In genomic region chr17:82097187-82097918, GRCh38 we compare ENCODE assay signal across 8 cellular contexts. TPM values are rescaled to one million over a fixed set of nuclear protein-coding genes. Genes with fewer than 3 reads are reported as not detected.
A peak's percentile ranks its signal among the peaks of the same experiment; 100 is the strongest.
DNase-seq lines count a peak whose midpoint lies in the region; ATAC-seq and TF ChIP-seq lines count a peak whose summit lies in the region.

No MANE protein-coding gene starts in this region.

- peaks cover 21% of the 10 kb centered on the region for H3K4me1 ChIP-seq in BE2C

- H3K9me3 Mint-ChIP-seq in IgD-negative memory B cell (no peaks in the 10 kb centered on the region), neural crest cell (no peaks in the 10 kb centered on the region)

- H3K27ac Mint-ChIP-seq in IgD-negative memory B cell = no peak overlapping the region
- H3K27ac Mint-ChIP-seq in neural crest cell (ENCODE audit: unreplicated experiment) = no peak overlapping the region

- H3K4me3 ChIP-seq in BE2C (ENCODE audit: low read depth, low read length) = peak overlapping the region; percentile 89

- peak; percentile 71 for DNase-seq in BE2C
- peak; percentile 25 for DNase-seq in activated T-cell treated with anti-CD3 and anti-CD28 coated beads for 48 hours (ENCODE audit: low read depth)
- DNase-seq in fibroblast of peridontal ligament (ENCODE audit: extremely low read depth) = peak; percentile 35
- peak; percentile 30 for DNase-seq in neural crest cell (ENCODE audit: low read depth, low spot score)
- no peak for DNase-seq in Ammon's horn (ENCODE audit: low spot score)

- H3K27me3 Mint-ChIP-seq in IgD-negative memory B cell = no peaks in the 10 kb centered on the region
- no peaks in the 10 kb centered on the region for H3K27me3 Mint-ChIP-seq in neural crest cell (ENCODE audit: low read depth)

- peaks cover 4% of the 10 kb centered on the region; the same call in 1 of the 2 replicates for H3K9me3 ChIP-seq in BE2C

- ATAC-seq in GM18867 (IDR thresholded peaks at IDR 0.05; ENCODE audit: unreplicated experiment) (peak; percentile 5), HG03442 (IDR thresholded peaks at IDR 0.05; ENCODE audit: unreplicated experiment) (no peak)

- TF ChIP-seq CTCF in BE2C (IDR thresholded peaks at IDR 0.05; ENCODE audit: low read depth, low read length) = no peak
- TF ChIP-seq CTCF in neural crest cell (conservative IDR thresholded peaks at IDR 0.05) = no peak

- peak overlapping the region in 3 of 4 donors; percentile 46 to 83 (median 82) for H3K4me3 Mint-ChIP-seq in IgD-negative memory B cell
- peak overlapping the region; percentile 88 for H3K4me3 Mint-ChIP-seq in neural crest cell

- H3K36me3 Mint-ChIP-seq in IgD-negative memory B cell (no peaks in the 10 kb centered on the region), neural crest cell (ENCODE audit: low read depth) (no peaks in the 10 kb centered on the region)

- peaks cover 60% of the 10 kb centered on the region for H3K36me3 ChIP-seq in BE2C

- no peaks in the 10 kb centered on the region for H3K27me3 ChIP-seq in BE2C

- H3K4me1 Mint-ChIP-seq in IgD-negative memory B cell = peaks cover 2 to 5% (median 5%) of the 10 kb centered on the region in 3 donors
- H3K4me1 Mint-ChIP-seq in neural crest cell = peaks cover 14% of the 10 kb centered on the region

RNA-seq across cellular contexts. Expression of gene FASN, which starts 0.7 kb away (rescaled TPM):
- 379 TPM for polyA plus RNA-seq in BE2C (2012; ENCODE audit: insufficient read depth, insufficient read length, low read depth)
- 2.9 TPM for polyA plus RNA-seq in IgD-negative memory B cell
- 816 and 839 TPM in 2 replicates for total RNA-seq in neural crest cell

RNA-seq across cellular contexts. Expression of gene DUS1L, which starts 31.7 kb away (rescaled TPM):
- 415 TPM for polyA plus RNA-seq in BE2C (2012; ENCODE audit: insufficient read depth, insufficient read length, low read depth)
- polyA plus RNA-seq in IgD-negative memory B cell = 55.7 TPM
- total RNA-seq in neural crest cell = 126 and 131 TPM in 2 replicates

RNA-seq across cellular contexts. Expression of gene GPS1, which starts 45.7 kb away (rescaled TPM):
- 585 TPM for polyA plus RNA-seq in BE2C (2012; ENCODE audit: insufficient read depth, insufficient read length, low read depth)
- 122 TPM for polyA plus RNA-seq in IgD-negative memory B cell
- 154 and 156 TPM in 2 replicates for total RNA-seq in neural crest cell

RNA-seq across cellular contexts. Expression of gene RFNG, which starts 45.7 kb away (rescaled TPM):
- 73.1 TPM for polyA plus RNA-seq in BE2C (2012; ENCODE audit: insufficient read depth, insufficient read length, low read depth)
- polyA plus RNA-seq in IgD-negative memory B cell = 4.1 TPM
- 44.5 and 46.0 TPM in 2 replicates for total RNA-seq in neural crest cell

RNA-seq across cellular contexts. Expression of gene DCXR, which starts 59.9 kb away (rescaled TPM):
- polyA plus RNA-seq in BE2C (2012; ENCODE audit: insufficient read depth, insufficient read length, low read depth) = 335 TPM
- polyA plus RNA-seq in IgD-negative memory B cell = 88.3 TPM
- total RNA-seq in neural crest cell = 198 and 199 TPM in 2 replicates
